ENCODE assay signal across 2 cellular contexts in genomic region chr5:109708813-109709212, GRCh38.
TF ChIP-seq lines count a peak whose summit lies in the region.

No MANE protein-coding gene starts in this region.

TF ChIP-seq in HepG2, 621 proteins besides CTCF, POLR2A, EP300 and RAD21:
- no peak for TF ChIP-seq CSRNP2 (CRISPR knock-in tag; conservative IDR thresholded peaks at IDR 0.05; ENCODE audit: low read depth)

TF ChIP-seq in SK-N-SH treated with all-trans-retinoic acid at 6 μM for 48 hours, 23 proteins besides CTCF, POLR2A, EP300 and RAD21:
- no peak for TF ChIP-seq RARB (CRISPR knock-in tag; IDR thresholded peaks at IDR 0.05)
- TF ChIP-seq, protein P1, sequence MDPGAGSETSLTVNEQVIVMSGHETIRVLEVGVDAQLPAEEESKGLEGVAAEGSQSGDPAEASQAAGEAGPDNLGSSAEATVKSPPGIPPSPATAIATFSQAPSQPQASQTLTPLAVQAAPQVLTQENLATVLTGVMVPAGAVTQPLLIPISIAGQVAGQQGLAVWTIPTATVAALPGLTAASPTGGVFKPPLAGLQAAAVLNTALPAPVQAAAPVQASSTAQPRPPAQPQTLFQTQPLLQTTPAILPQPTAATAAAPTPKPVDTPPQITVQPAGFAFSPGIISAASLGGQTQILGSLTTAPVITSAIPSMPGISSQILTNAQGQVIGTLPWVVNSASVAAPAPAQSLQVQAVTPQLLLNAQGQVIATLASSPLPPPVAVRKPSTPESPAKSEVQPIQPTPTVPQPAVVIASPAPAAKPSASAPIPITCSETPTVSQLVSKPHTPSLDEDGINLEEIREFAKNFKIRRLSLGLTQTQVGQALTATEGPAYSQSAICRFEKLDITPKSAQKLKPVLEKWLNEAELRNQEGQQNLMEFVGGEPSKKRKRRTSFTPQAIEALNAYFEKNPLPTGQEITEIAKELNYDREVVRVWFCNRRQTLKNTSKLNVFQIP (CRISPR knock-in tag; IDR thresholded peaks at IDR 0.05; ENCODE audit: borderline replicate concordance, low read depth) = no peak
- no peak for TF ChIP-seq ZC3H10 (CRISPR knock-in tag; IDR thresholded peaks at IDR 0.05)
- TF ChIP-seq ZNF565 (CRISPR knock-in tag; conservative IDR thresholded peaks at IDR 0.05; ENCODE audit: low read depth) = no peak
- TF ChIP-seq GLIS3 (CRISPR knock-in tag; IDR thresholded peaks at IDR 0.05) = no peak
- no peak for TF ChIP-seq CSDC2 (CRISPR knock-in tag; IDR thresholded peaks at IDR 0.05)
- TF ChIP-seq, protein P2, sequence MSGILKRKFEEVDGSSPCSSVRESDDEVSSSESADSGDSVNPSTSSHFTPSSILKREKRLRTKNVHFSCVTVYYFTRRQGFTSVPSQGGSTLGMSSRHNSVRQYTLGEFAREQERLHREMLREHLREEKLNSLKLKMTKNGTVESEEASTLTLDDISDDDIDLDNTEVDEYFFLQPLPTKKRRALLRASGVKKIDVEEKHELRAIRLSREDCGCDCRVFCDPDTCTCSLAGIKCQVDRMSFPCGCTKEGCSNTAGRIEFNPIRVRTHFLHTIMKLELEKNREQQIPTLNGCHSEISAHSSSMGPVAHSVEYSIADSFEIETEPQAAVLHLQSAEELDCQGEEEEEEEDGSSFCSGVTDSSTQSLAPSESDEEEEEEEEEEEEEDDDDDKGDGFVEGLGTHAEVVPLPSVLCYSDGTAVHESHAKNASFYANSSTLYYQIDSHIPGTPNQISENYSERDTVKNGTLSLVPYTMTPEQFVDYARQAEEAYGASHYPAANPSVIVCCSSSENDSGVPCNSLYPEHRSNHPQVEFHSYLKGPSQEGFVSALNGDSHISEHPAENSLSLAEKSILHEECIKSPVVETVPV (CRISPR knock-in tag; IDR thresholded peaks at IDR 0.05) = no peak
